18 cellular contexts compared by ENCODE assay signal in the genomic region with DNA sequence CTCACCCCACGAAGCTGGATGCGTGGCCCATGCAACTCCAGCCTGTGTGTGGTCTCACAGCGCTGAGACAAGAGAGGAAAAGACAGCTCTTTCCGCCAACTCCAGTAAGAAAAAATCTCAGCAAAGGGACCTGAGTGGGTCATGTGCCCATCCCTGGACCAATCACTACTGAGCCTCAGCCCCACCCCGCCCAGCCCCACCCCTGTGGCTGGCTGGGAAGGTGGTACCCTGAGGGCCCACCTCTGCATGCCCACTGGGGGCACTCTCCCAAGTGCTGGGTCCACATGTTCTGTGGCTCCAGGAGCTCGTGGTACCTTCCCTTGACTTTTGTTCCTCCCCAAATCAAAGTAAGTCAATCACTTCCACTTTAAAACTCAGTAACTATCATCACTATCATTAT.
DNase-seq lines count a peak whose midpoint lies in the region; ATAC-seq and TF ChIP-seq lines count a peak whose summit lies in the region.
"Had no signal": no experiment of that assay in that cellular context is flagged by ENCODE, and none has a peak within 500 bp of the region (broad histone marks: within the 10 kb centered on the region; RNA-seq: fewer than 3 reads in every experiment).

No MANE protein-coding gene starts in this region.

- H3K27ac ChIP-seq in OCI-LY7 (ENCODE audit: low read depth, low read length, poor library complexity, severe bottlenecking), result no peak overlapping the region
- H3K27ac ChIP-seq: SJCRH30 had no signal

- no peaks in the 10 kb centered on the region for H3K4me1 ChIP-seq in OCI-LY7 (ENCODE audit: insufficient read depth, low read length, poor library complexity, severe bottlenecking)
- H3K4me1 ChIP-seq: SJCRH30 had no signal

- intact Hi-C loops in OCI-LY7 (cut with micrococcal nuclease; ENCODE audit: unreplicated experiment), result no loop called here
- intact Hi-C loops in activated CD4-positive, alpha-beta memory T cell treated with anti-CD3 and anti-CD28 coated beads for 36 hours (cut with micrococcal nuclease), result no loop called here

- H3K4me1 Mint-ChIP-seq in type B pancreatic cell (ENCODE audit: unreplicated experiment), result peaks cover 10% of the 10 kb centered on the region
- peaks cover 8% of the 10 kb centered on the region for H3K4me1 Mint-ChIP-seq in activated T-cell treated with anti-CD3 and anti-CD28 coated beads, Interleukin-2, amount 50 U/mL, for 72 hours (ENCODE audit: low read depth)
- H3K4me1 Mint-ChIP-seq in activated CD4-positive, alpha-beta memory T cell treated with anti-CD3 and anti-CD28 coated beads for 36 hours (ENCODE audit: low read depth), result no peaks in the 10 kb centered on the region
- H3K4me1 Mint-ChIP-seq: B cell had no signal

- H3K36me3 Mint-ChIP-seq in type B pancreatic cell, result no peaks in the 10 kb centered on the region
- H3K36me3 Mint-ChIP-seq in activated T-cell treated with anti-CD3 and anti-CD28 coated beads, Interleukin-2, amount 50 U/mL, for 72 hours (ENCODE audit: insufficient read depth in 2 of 2), result no peaks in the 10 kb centered on the region
- H3K36me3 Mint-ChIP-seq in activated CD4-positive, alpha-beta memory T cell treated with anti-CD3 and anti-CD28 coated beads for 36 hours, result no peaks in the 10 kb centered on the region
- H3K36me3 Mint-ChIP-seq: CD14-positive monocyte had no signal

- no peak overlapping the region for H2AFZ ChIP-seq in OCI-LY7 (ENCODE audit: low read length)

- no peaks in the 10 kb centered on the region for H3K9me3 Mint-ChIP-seq in type B pancreatic cell
- no peaks in the 10 kb centered on the region for H3K9me3 Mint-ChIP-seq in activated T-cell treated with anti-CD3 and anti-CD28 coated beads, Interleukin-2, amount 50 U/mL, for 72 hours
- no peaks in the 10 kb centered on the region for H3K9me3 Mint-ChIP-seq in activated CD4-positive, alpha-beta memory T cell treated with anti-CD3 and anti-CD28 coated beads for 36 hours
- H3K9me3 Mint-ChIP-seq: CD14-positive monocyte had no signal

- H3K4me3 Mint-ChIP-seq in type B pancreatic cell, result no peak overlapping the region
- H3K4me3 Mint-ChIP-seq in activated T-cell treated with anti-CD3 and anti-CD28 coated beads, Interleukin-2, amount 50 U/mL, for 72 hours, result no peak overlapping the region
- no peak overlapping the region for H3K4me3 Mint-ChIP-seq in activated CD4-positive, alpha-beta memory T cell treated with anti-CD3 and anti-CD28 coated beads for 36 hours
- H3K4me3 Mint-ChIP-seq: B cell, CD14-positive monocyte had no signal

- peaks cover 26% of the 10 kb centered on the region for H3K27me3 Mint-ChIP-seq in type B pancreatic cell
- peaks cover 53% of the 10 kb centered on the region for H3K27me3 Mint-ChIP-seq in activated T-cell treated with anti-CD3 and anti-CD28 coated beads, Interleukin-2, amount 50 U/mL, for 72 hours (ENCODE audit: low read depth)
- H3K27me3 Mint-ChIP-seq in activated CD4-positive, alpha-beta memory T cell treated with anti-CD3 and anti-CD28 coated beads for 36 hours, result peaks cover 22% of the 10 kb centered on the region

- peak; percentile 18 for DNase-seq in activated CD8-positive, alpha-beta memory T cell treated with anti-CD3 and anti-CD28 coated beads, Interleukin-2, amount 50 U/mL, for 48 hours
- no peak for DNase-seq in activated CD8-positive, alpha-beta memory T cell treated with anti-CD3 and anti-CD28 coated beads for 24 hours
- DNase-seq in OCI-LY7 (ENCODE audit: low spot score) (no peak), iPS-NIHi7 (ENCODE audit: extremely low spot score) (peak; percentile 68), type B pancreatic cell (ENCODE audit: extremely low spot score, unreplicated experiment) (no peak), ACHN (no peak)
- DNase-seq in activated T-cell treated with anti-CD3 and anti-CD28 coated beads, Interleukin-2, amount 50 U/mL, for 72 hours, result no peak
- no peak for DNase-seq in activated CD4-positive, alpha-beta memory T cell treated with anti-CD3 and anti-CD28 coated beads for 36 hours
- DNase-seq: DMS79; KBM-7; NCI-H1092 treated with DMSO at 0.1 percent for 48 hours; NCI-H1436 treated with DMSO at 0.1 percent for 48 hours; NCI-H1930; NK-92 treated with Interleukin-12 subunit alpha and Interleukin-12 subunit beta, amount 100 ng/mL, for 24 hours; SJCRH30 had no signal

- no peaks in the 10 kb centered on the region for H3K9me2 ChIP-seq in OCI-LY7 (ENCODE audit: insufficient read depth, low read length)

- no peak for ATAC-seq in activated T-cell treated with anti-CD3 and anti-CD28 coated beads, Interleukin-2, amount 50 U/mL, for 72 hours (replicated peaks in 1 of 2)
- ATAC-seq: Panc1 had no signal

- POLR2A ChIA-PET in OCI-LY7 (lab: Charles Lee), result interaction anchor here (1.0 kb wide), 1 partner anchor 31 kb away, joined by 3 read pairs; no protein-coding TSS in a partner anchor
- POLR2A ChIA-PET in activated CD4-positive, alpha-beta memory T cell treated with anti-CD3 and anti-CD28 coated beads for 36 hours (lab: Charles Lee), result no interaction called here

- no peaks in the 10 kb centered on the region for H4K20me1 ChIP-seq in OCI-LY7 (ENCODE audit: insufficient read depth, low read length)

- no TSS peak for BruUV-seq in OCI-LY7 (replicated peaks; lab: Mats Ljungman, UMichigan)

- no peaks in the 10 kb centered on the region for H3K79me2 ChIP-seq in OCI-LY7 (ENCODE audit: insufficient read depth, low read depth, low read length)

- H3K4me3 ChIP-seq in OCI-LY7 (ENCODE audit: low read depth, low read length, poor library complexity, severe bottlenecking), result no peak overlapping the region
- H3K4me3 ChIP-seq: SJCRH30 had no signal

- H3K36me3 ChIP-seq in OCI-LY7 (ENCODE audit: insufficient read depth, low read length), result no peaks in the 10 kb centered on the region
- H3K36me3 ChIP-seq: SJCRH30 had no signal

- TF ChIP-seq CTCF in OCI-LY7 (conservative IDR thresholded peaks at IDR 0.05; ENCODE audit: low read length) (0 out of 2 replicates have a peak, but pooled peaks have one; percentile 14), type B pancreatic cell (conservative IDR thresholded peaks at IDR 0.05) (no peak)

- CTCF ChIA-PET in OCI-LY7 (lab: Charles Lee; ENCODE audit: unreplicated experiment), result no interaction called here
- CTCF ChIA-PET in activated CD4-positive, alpha-beta memory T cell treated with anti-CD3 and anti-CD28 coated beads for 36 hours (lab: Charles Lee), result no interaction called here

- no peaks in the 10 kb centered on the region for H3K9me3 ChIP-seq in OCI-LY7 (ENCODE audit: low read length)
- H3K9me3 ChIP-seq: SJCRH30 had no signal

- H3K27ac Mint-ChIP-seq in type B pancreatic cell, result peak overlapping the region; percentile 43
- no peak overlapping the region for H3K27ac Mint-ChIP-seq in activated T-cell treated with anti-CD3 and anti-CD28 coated beads, Interleukin-2, amount 50 U/mL, for 72 hours
- H3K27ac Mint-ChIP-seq in activated CD4-positive, alpha-beta memory T cell treated with anti-CD3 and anti-CD28 coated beads for 36 hours, result no peak overlapping the region
- H3K27ac Mint-ChIP-seq: B cell had no signal

- in situ Hi-C loops in ACHN (cut with HindIII; ENCODE audit: low pct_ligation_motif_present, low pct_unique_long_range_greater_than_20kb, low sequenced_read_pairs), result no loop called here

- no peak overlapping the region for H3K4me2 ChIP-seq in OCI-LY7 (ENCODE audit: low read length)

Comparison
In these comparisons a context has a peak if more than half of its experiments do, and no peak if none do; other contexts are left out.
1. DNase-seq: peak in activated CD8-positive, alpha-beta memory T cell treated with anti-CD3 and anti-CD28 coated beads, Interleukin-2, amount 50 U/mL, for 48 hours (single experiment) and iPS-NIHi7 (single experiment); none in activated CD8-positive, alpha-beta memory T cell treated with anti-CD3 and anti-CD28 coated beads for 24 hours (single experiment), OCI-LY7 (single experiment), type B pancreatic cell (single experiment), activated T-cell treated with anti-CD3 and anti-CD28 coated beads, Interleukin-2, amount 50 U/mL, for 72 hours (0 of 2), ACHN (single experiment) and activated CD4-positive, alpha-beta memory T cell treated with anti-CD3 and anti-CD28 coated beads for 36 hours (single experiment).